18 cellular contexts compared by ENCODE assay signal in the genomic region with DNA sequence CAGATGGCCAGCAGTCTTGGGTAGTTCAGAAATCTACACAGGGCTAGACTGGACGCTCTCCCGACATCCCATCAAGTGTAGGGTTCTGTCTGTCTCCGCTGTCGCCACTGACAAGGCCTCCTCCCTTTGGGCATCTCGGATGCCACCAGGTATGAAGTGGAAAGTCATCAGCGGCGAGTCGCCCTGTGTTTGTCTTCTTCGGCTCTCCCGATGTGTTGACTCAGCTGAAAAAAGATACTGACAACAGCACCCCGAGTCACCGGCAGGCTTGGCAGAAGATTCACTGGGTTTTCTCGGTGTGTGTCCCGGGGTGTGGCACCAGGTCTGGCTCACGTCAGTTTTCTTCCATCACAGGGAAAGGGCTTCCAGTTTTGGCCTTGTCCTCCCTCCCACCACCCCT. TPM values are rescaled to one million over a fixed set of nuclear protein-coding genes. Genes with fewer than 3 reads are reported as not detected.
A peak's percentile ranks its signal among the peaks of the same experiment; 100 is the strongest.
DNase-seq lines count a peak whose midpoint lies in the region; ATAC-seq, FAIRE-seq and TF ChIP-seq lines count a peak whose summit lies in the region.
"Had no signal": no experiment of that assay in that cellular context is flagged by ENCODE, and none has a peak within 500 bp of the region (broad histone marks: within the 10 kb centered on the region; RNA-seq: fewer than 3 reads in every experiment).

No MANE protein-coding gene starts in this region.

- H3K4me1 ChIP-seq in H1 (replicated peaks in 1 of 4; ENCODE audit: control insufficient read depth in 3 of 4, insufficient read depth in 4 of 4, low read length in 3 of 4) = peaks cover 3 to 8% (median 4%) of the 10 kb centered on the region in 4 experiments; a peak in 4 of 7 replicates
- H3K4me1 ChIP-seq in mesenchymal stem cell (ENCODE audit: control insufficient read depth, insufficient read depth, low read depth, low read length) = peaks cover 12% of the 10 kb centered on the region
- H3K4me1 ChIP-seq in aorta (ENCODE audit: control insufficient read depth in 1 of 2, insufficient read depth in 2 of 2, low read length in 2 of 2) = no peaks in the 10 kb centered on the region

- no peak overlapping the region for H2AK5ac ChIP-seq in H1 (ENCODE audit: low read depth, low read length)
- no peak overlapping the region for H2AK5ac ChIP-seq in mesenchymal stem cell (ENCODE audit: low read length, severe bottlenecking)

- no peaks in the 10 kb centered on the region for H3K36me3 Mint-ChIP-seq in naive thymus-derived CD8-positive, alpha-beta T cell
- H3K36me3 Mint-ChIP-seq: CD8-positive, alpha-beta memory T cell had no signal

- no peak overlapping the region for H3K23ac ChIP-seq in H1 (ENCODE audit: insufficient read length)
- H3K23ac ChIP-seq in mesenchymal stem cell (ENCODE audit: low read length in 2 of 2) = no peak overlapping the region

- H3K4me2 ChIP-seq in H1 (ENCODE audit: insufficient read depth in 1 of 2, low read depth in 2 of 2, low read length in 2 of 2) = no peak overlapping the region
- H3K4me2 ChIP-seq in mesenchymal stem cell (ENCODE audit: low read length, poor library complexity, severe bottlenecking) = no peak overlapping the region
- H3K4me2 ChIP-seq: BLaER1, PC-9 had no signal

- H3K27ac ChIP-seq in H1 (ENCODE audit: low read depth, low read length) (no peak overlapping the region), mesenchymal stem cell (ENCODE audit: low read length, poor library complexity, severe bottlenecking) (no peak overlapping the region), aorta (ENCODE audit: low read depth in 1 of 2, low read length in 2 of 2) (no peak overlapping the region)
- H3K27ac ChIP-seq: 22Rv1, BLaER1, PC-9, SK-N-MC had no signal

- H3K4ac ChIP-seq in H1 (replicated peaks; ENCODE audit: insufficient read length, low read depth, low read length) = no peak overlapping the region
- H3K4ac ChIP-seq in mesenchymal stem cell (ENCODE audit: low read depth in 1 of 2, low read length in 2 of 2) = peak overlapping the region in 1 of 2 experiments; percentile 15

- H3K36me3 ChIP-seq in H1 (ENCODE audit: control insufficient read depth in 2 of 4, insufficient read depth in 4 of 4, low read length in 3 of 4) = no peaks in the 10 kb centered on the region
- no peaks in the 10 kb centered on the region for H3K36me3 ChIP-seq in mesenchymal stem cell (ENCODE audit: control insufficient read depth in 1 of 2, insufficient read depth in 2 of 2, low read depth in 1 of 2, low read length in 2 of 2)
- H3K36me3 ChIP-seq in aorta (ENCODE audit: control insufficient read depth in 1 of 2, insufficient read depth in 2 of 2, low read length in 1 of 2) = no peaks in the 10 kb centered on the region
- H3K36me3 ChIP-seq in MG63 = no peaks in the 10 kb centered on the region
- H3K36me3 ChIP-seq: BLaER1 had no signal

- no peak overlapping the region for H3K18ac ChIP-seq in H1 (ENCODE audit: extremely low read depth, low read length)
- H3K18ac ChIP-seq in mesenchymal stem cell (ENCODE audit: low read depth in 1 of 2, low read length in 2 of 2) = peak overlapping the region in 1 of 2 experiments; percentile 28

- no peaks in the 10 kb centered on the region for H3K9me3 Mint-ChIP-seq in naive thymus-derived CD8-positive, alpha-beta T cell
- H3K9me3 Mint-ChIP-seq: CD8-positive, alpha-beta memory T cell had no signal

- H3K14ac ChIP-seq in H1 (ENCODE audit: insufficient read length) (no peak overlapping the region), mesenchymal stem cell (ENCODE audit: low read length in 2 of 2) (no peak overlapping the region)

- no peak overlapping the region for H4K5ac ChIP-seq in H1 (ENCODE audit: insufficient read length, low read depth, low read length)

- no peak overlapping the region for H3K4me3 Mint-ChIP-seq in naive thymus-derived CD8-positive, alpha-beta T cell

- no peak for TF ChIP-seq RAD21 in H1 (IDR thresholded peaks at IDR 0.05 in 1 of 2, conservative IDR thresholded peaks at IDR 0.05 in 1 of 2; ENCODE audit: low read depth in 2 of 2, low read length in 2 of 2)

- H2BK15ac ChIP-seq in H1 (ENCODE audit: low read length) = no peak overlapping the region
- no peak overlapping the region for H2BK15ac ChIP-seq in mesenchymal stem cell (ENCODE audit: low read depth, poor library complexity, severe bottlenecking)

- H3K27me3 Mint-ChIP-seq in naive thymus-derived CD8-positive, alpha-beta T cell = peaks cover 3 to 14% (median 8%) of the 10 kb centered on the region in 5 donors

- H2BK5ac ChIP-seq in H1 (ENCODE audit: low read depth, low read length) (no peak overlapping the region), mesenchymal stem cell (ENCODE audit: low read depth, low read length, poor library complexity, severe bottlenecking) (no peak overlapping the region)

- no peak for FAIRE-seq in H1 (lab: Jason Lieb, UNC)
- FAIRE-seq: H54 had no signal

- H3K4me1 Mint-ChIP-seq in naive thymus-derived CD8-positive, alpha-beta T cell = peaks cover 0 to 17% (median 0%) of the 10 kb centered on the region in 4 donors
- H3K4me1 Mint-ChIP-seq: CD8-positive, alpha-beta memory T cell had no signal

- H2AFZ ChIP-seq in H1 (ENCODE audit: low read length) = no peak overlapping the region
- no peak overlapping the region for H2AFZ ChIP-seq in mesenchymal stem cell (ENCODE audit: low read depth, low read length)
- H2AFZ ChIP-seq: PC-9 had no signal

- H3K9ac ChIP-seq in H1 (replicated peaks in 1 of 4; ENCODE audit: extremely low read depth in 1 of 4, low read depth in 3 of 4, low read length in 3 of 4) (no peak overlapping the region), mesenchymal stem cell (ENCODE audit: low read length) (no peak overlapping the region)
- H3K9ac ChIP-seq: BLaER1 had no signal

- H3K27ac Mint-ChIP-seq in naive thymus-derived CD8-positive, alpha-beta T cell = peak overlapping the region in 1 of 10 donors; percentile 33
- H3K27ac Mint-ChIP-seq: CD8-positive, alpha-beta memory T cell had no signal

- WGBS in H1 (ENCODE audit: extremely low coverage in 1 of 2, insufficient coverage in 1 of 2, insufficient read length in 1 of 2, insufficient replicate concordance in 2 of 2, low coverage in 1 of 2, low lambda C conversion rate in 2 of 2, missing lambda C conversion rate in 1 of 2), 2 experiments = 89% methylated on average over 14 of the region's 15 CpGs; no CpG with 5 or more reads in 1 of the 2 experiments
- WGBS in mesenchymal stem cell = 87% methylated on average over 15 of the region's 15 CpGs
- 91 to 94% methylated on average over 15 of the region's 15 CpGs for WGBS in aorta, 2 donors

- no peak overlapping the region for H2BK120ac ChIP-seq in H1 (replicated peaks; ENCODE audit: low read depth, low read length)
- H2BK120ac ChIP-seq in mesenchymal stem cell (ENCODE audit: low read depth, low read length) = peak overlapping the region; percentile 29

- no peaks in the 10 kb centered on the region for H4K20me1 ChIP-seq in H1 (replicated peaks in 1 of 2; ENCODE audit: control insufficient read depth in 1 of 2, insufficient read depth in 2 of 2, low read length in 2 of 2)
- H4K20me1 ChIP-seq: BLaER1 had no signal

- H3K79me1 ChIP-seq in H1 (ENCODE audit: low read depth, low read length) (no peaks in the 10 kb centered on the region), mesenchymal stem cell (replicated peaks; ENCODE audit: low read length, poor library complexity, severe bottlenecking) (no peaks in the 10 kb centered on the region)

- H3K27me3 ChIP-seq in H1 (replicated peaks in 1 of 4; ENCODE audit: control insufficient read depth in 3 of 4, extremely low read depth in 1 of 4, insufficient read depth in 3 of 4, low read length in 3 of 4) = peaks cover 0 to 2% (median 0%) of the 10 kb centered on the region in 4 experiments; a peak in 3 of 7 replicates
- H3K27me3 ChIP-seq in mesenchymal stem cell (ENCODE audit: control insufficient read depth in 1 of 2, insufficient read depth in 1 of 2, low read length in 2 of 2) = peaks cover 3 to 56% of the 10 kb centered on the region in 2 experiments
- no peaks in the 10 kb centered on the region for H3K27me3 ChIP-seq in aorta (ENCODE audit: control insufficient read depth in 1 of 2, insufficient read depth in 2 of 2, low read length in 1 of 2)
- no peaks in the 10 kb centered on the region for H3K27me3 ChIP-seq in MG63
- H3K27me3 ChIP-seq: BLaER1 had no signal

- CTCF ChIA-PET in H1 (lab: Charles Lee; ENCODE audit: partially characterized antibody) = interaction anchor here (0.7 to 7.2 kb wide), 10 partner anchors 8 to 215 kb away, joined by 3 to 51 read pairs (median 4); a partner anchor contains a TSS

- H3K9me3 ChIP-seq in H1 (ENCODE audit: insufficient read depth in 2 of 2, low read depth in 1 of 2, low read length in 1 of 2) = no peaks in the 10 kb centered on the region
- H3K9me3 ChIP-seq in mesenchymal stem cell (ENCODE audit: control insufficient read depth, low read length) = no peaks in the 10 kb centered on the region
- H3K9me3 ChIP-seq in aorta (ENCODE audit: control insufficient read depth, low read length) = no peaks in the 10 kb centered on the region
- H3K9me3 ChIP-seq in MG63 = no peaks in the 10 kb centered on the region
- H3K9me3 ChIP-seq: BLaER1 had no signal

- 0 out of 2 replicates have a peak, but pooled peaks cover 3% of the 10 kb centered on the region for H3K23me2 ChIP-seq in H1 (ENCODE audit: low read depth, low read length)

- H2BK12ac ChIP-seq in H1 (ENCODE audit: low read depth, low read length) (peak overlapping the region; percentile 35; the same call in 1 of the 2 replicates), mesenchymal stem cell (ENCODE audit: low read length in 2 of 2) (peak overlapping the region; percentile 49 to 64)

- H4K8ac ChIP-seq in H1 (ENCODE audit: extremely low read depth, insufficient read depth, low read length) (no peak overlapping the region), mesenchymal stem cell (ENCODE audit: low read length) (peak overlapping the region; percentile 48)

- TF ChIP-seq CTCF in H1 (IDR thresholded peaks at IDR 0.05; ENCODE audit: control extremely low read depth in 1 of 3, insufficient read depth in 1 of 3, low read depth in 1 of 3, low read length in 3 of 3) = no peak

- POLR2A ChIA-PET in H1 (lab: Charles Lee; ENCODE audit: partially characterized antibody) = interaction anchor here (0.6 kb wide), 1 partner anchor 42 kb away, joined by 3 read pairs; no protein-coding TSS in a partner anchor
- POLR2A ChIA-PET in naive thymus-derived CD8-positive, alpha-beta T cell (lab: Charles Lee) = no interaction called here

- no peak for TF ChIP-seq POLR2A in H1 (IDR thresholded peaks at IDR 0.05; ENCODE audit: control extremely low read depth in 1 of 2, low read depth in 2 of 2, low read length in 2 of 2)

- peak; percentile 12 for DNase-seq in DMS53 (lab: John Stamatoyannopoulos, UW)
- DNase-seq in DMS53 treated with DMSO at 0.1 percent for 48 hours (lab: John Stamatoyannopoulos, UW; ENCODE audit: unreplicated experiment) = no peak
- DNase-seq in H1 (ENCODE audit: low read depth in 1 of 2, low spot score in 2 of 2) = no peak
- DNase-seq in mesenchymal stem cell = no peak
- peak; percentile 34 to 38 for DNase-seq in aorta
- no peak for DNase-seq in HPDE6-E6E7 (ENCODE audit: extremely low spot score)
- no peak for DNase-seq in MG63
- DNase-seq in naive thymus-derived CD8-positive, alpha-beta T cell = no peak
- DNase-seq: NCI-H146; NCI-H2081 treated with DMSO at 0.1 percent for 48 hours; NCI-H526; NK-92 treated with Interleukin-12 subunit alpha and Interleukin-12 subunit beta, amount 100 ng/mL, for 24 hours; PC-9 had no signal

- no peak for TF ChIP-seq EP300 in H1 (IDR thresholded peaks at IDR 0.05; ENCODE audit: borderline replicate concordance in 1 of 2, low read depth in 2 of 2, low read length in 2 of 2)

- no peak for ATAC-seq in aorta (ENCODE audit: low FRiP score)
- no peak for ATAC-seq in naive thymus-derived CD8-positive, alpha-beta T cell

- H2BK20ac ChIP-seq in H1 (ENCODE audit: low read length) = no peak overlapping the region; the same call in 1 of the 2 replicates

- no peak overlapping the region for H3K56ac ChIP-seq in H1 (replicated peaks; ENCODE audit: insufficient read length, low read depth, low read length)

- H4K91ac ChIP-seq in H1 (replicated peaks; ENCODE audit: insufficient read length, low read length) (peak overlapping the region; percentile 61), mesenchymal stem cell (ENCODE audit: low read length) (no peak overlapping the region)

- H3K4me3 ChIP-seq in H1 (ENCODE audit: extremely low read depth in 1 of 4, insufficient read depth in 2 of 4, low read depth in 3 of 4, low read length in 4 of 4) = no peak overlapping the region
- H3K4me3 ChIP-seq in mesenchymal stem cell (ENCODE audit: insufficient read depth in 1 of 2, low read depth in 1 of 2, low read length in 2 of 2) = no peak overlapping the region
- no peak overlapping the region for H3K4me3 ChIP-seq in aorta (ENCODE audit: low read length in 2 of 2)
- H3K4me3 ChIP-seq in MG63 = no peak overlapping the region
- H3K4me3 ChIP-seq: BLaER1, PC-9, SK-N-MC had no signal

- no peaks in the 10 kb centered on the region for H3K79me2 ChIP-seq in H1 (ENCODE audit: control insufficient read depth in 1 of 2, insufficient read depth in 2 of 2, low read length in 2 of 2)

- intact Hi-C loops in aorta (cut with DNase I) = no loop called here

RNA-seq across cellular contexts. Expression of a gene that starts 42.2 kb away (rescaled TPM):
- 38.0 and 41.0 TPM in 2 replicates for total RNA-seq in H1 (2021; fragmentation: NEBNext Ultra II Directional; extraction: Animal tissue kit (Norgen Biotek cat#: 25700))
- polyA plus RNA-seq in H1 (2011; rRNA removed) (11.6 and 13.0 TPM in 2 replicates), aorta (10 to 100 TPM in 1 of 2 donors, 1 to 10 TPM in 1; 6.8 to 18.1 TPM)
- polyA plus RNA-seq in H1 (2011; cell fraction: cytosol; rRNA removed) = 17.5 TPM
- 13.0 TPM for polyA plus RNA-seq in H1 (2011; cell fraction: nucleus; rRNA removed)
- 13.6 to 18.2 TPM (median 16.1 TPM) in 4 replicates for polyA plus RNA-seq in H1 (2012, experiment 1 of 2)
- polyA plus RNA-seq in H1 (2012, experiment 2 of 2) = 1.2 TPM
- polyA plus RNA-seq in H1 (2013, experiment 1 of 2) = 11.4 TPM
- polyA plus RNA-seq in H1 (2013, experiment 2 of 2) = 11.6 TPM
- 52.1 and 77.3 TPM in 2 replicates for polyA minus RNA-seq in H1 (2011; rRNA and poly(A)+ RNA removed)
- polyA minus RNA-seq in H1 (2011; cell fraction: cytosol; rRNA and poly(A)+ RNA removed) = 21.4 TPM
- polyA minus RNA-seq in H1 (2011; cell fraction: nucleus; rRNA and poly(A)+ RNA removed) = 144 TPM
- polyA plus RNA-seq in mesenchymal stem cell (2013, experiment 1 of 2) = 13.9 TPM
- polyA plus RNA-seq in mesenchymal stem cell (2013, experiment 2 of 2) = 15.3 TPM
- 100 to 1,000 TPM in 1 of 2 donors, 10 to 100 TPM in 1; 57.9 to 108 TPM for total RNA-seq in aorta
- 34.6 and 40.1 TPM in 2 replicates for total RNA-seq in MG63 (2014; rRNA removed; shearing (Covaris generic); ENCODE audit: low replicate concordance)
- 100 to 1,000 TPM; 102 to 105 TPM for total RNA-seq in naive thymus-derived CD8-positive, alpha-beta T cell
- 10 to 100 TPM; 19.0 to 30.8 (median 23.9) TPM for polyA plus RNA-seq in naive thymus-derived CD8-positive, alpha-beta T cell

RNA-seq across cellular contexts. Expression of a gene that starts 57.9 kb away (rescaled TPM):
- total RNA-seq in H1 (2021; fragmentation: NEBNext Ultra II Directional; extraction: Animal tissue kit (Norgen Biotek cat#: 25700)) = 54.1 and 56.7 TPM in 2 replicates
- polyA plus RNA-seq in H1 (2011; rRNA removed) = 26.5 and 29.5 TPM in 2 replicates
- polyA plus RNA-seq in H1 (2011; cell fraction: cytosol; rRNA removed) = 51.9 TPM
- 18.1 TPM for polyA plus RNA-seq in H1 (2011; cell fraction: nucleus; rRNA removed)
- polyA plus RNA-seq in H1 (2012, experiment 1 of 2) = 47.6 to 57.8 TPM (median 52.1 TPM) in 4 replicates
- polyA plus RNA-seq in H1 (2012, experiment 2 of 2) = 31.8 TPM
- polyA plus RNA-seq in H1 (2013, experiment 1 of 2) = 33.0 TPM
- 35.2 TPM for polyA plus RNA-seq in H1 (2013, experiment 2 of 2)
- 11.3 and 12.0 TPM in 2 replicates for polyA minus RNA-seq in H1 (2011; rRNA and poly(A)+ RNA removed)
- polyA minus RNA-seq in H1 (2011; cell fraction: cytosol; rRNA and poly(A)+ RNA removed) = 21.2 TPM
- 11.4 TPM for polyA minus RNA-seq in H1 (2011; cell fraction: nucleus; rRNA and poly(A)+ RNA removed)
- 21.2 TPM for polyA plus RNA-seq in mesenchymal stem cell (2013, experiment 1 of 2)
- polyA plus RNA-seq in mesenchymal stem cell (2013, experiment 2 of 2) = 22.4 TPM
- 10 to 100 TPM; 22.9 to 23.4 TPM for total RNA-seq in aorta
- 10 to 100 TPM; 17.9 to 34.2 TPM for polyA plus RNA-seq in aorta
- total RNA-seq in MG63 (2014; rRNA removed; shearing (Covaris generic); ENCODE audit: low replicate concordance) = 25.6 and 30.3 TPM in 2 replicates
- 10 to 100 TPM; 23.7 to 24.0 TPM for total RNA-seq in naive thymus-derived CD8-positive, alpha-beta T cell
- 10 to 100 TPM; 28.5 to 47.5 (median 34.9) TPM for polyA plus RNA-seq in naive thymus-derived CD8-positive, alpha-beta T cell

Comparison
In these comparisons a context has a peak if more than half of its experiments do, and no peak if none do; other contexts are left out.
1. DNase-seq: peak in DMS53 (single experiment) and aorta (2 of 2); none in DMS53 treated with DMSO at 0.1 percent for 48 hours (single experiment), H1 (0 of 2), mesenchymal stem cell (single experiment), HPDE6-E6E7 (single experiment), MG63 (single experiment) and naive thymus-derived CD8-positive, alpha-beta T cell (0 of 10).